2 cellular contexts compared by ENCODE assay signal in genomic region chr15:74824976-74825375, GRCh38.
TF ChIP-seq lines count a peak whose summit lies in the region.

No MANE protein-coding gene starts in this region.

TF ChIP-seq in SK-N-SH treated with all-trans-retinoic acid at 6 μM for 48 hours, 23 proteins besides CTCF, POLR2A, EP300 and RAD21 (continued from another document):
- TF ChIP-seq, protein P1, sequence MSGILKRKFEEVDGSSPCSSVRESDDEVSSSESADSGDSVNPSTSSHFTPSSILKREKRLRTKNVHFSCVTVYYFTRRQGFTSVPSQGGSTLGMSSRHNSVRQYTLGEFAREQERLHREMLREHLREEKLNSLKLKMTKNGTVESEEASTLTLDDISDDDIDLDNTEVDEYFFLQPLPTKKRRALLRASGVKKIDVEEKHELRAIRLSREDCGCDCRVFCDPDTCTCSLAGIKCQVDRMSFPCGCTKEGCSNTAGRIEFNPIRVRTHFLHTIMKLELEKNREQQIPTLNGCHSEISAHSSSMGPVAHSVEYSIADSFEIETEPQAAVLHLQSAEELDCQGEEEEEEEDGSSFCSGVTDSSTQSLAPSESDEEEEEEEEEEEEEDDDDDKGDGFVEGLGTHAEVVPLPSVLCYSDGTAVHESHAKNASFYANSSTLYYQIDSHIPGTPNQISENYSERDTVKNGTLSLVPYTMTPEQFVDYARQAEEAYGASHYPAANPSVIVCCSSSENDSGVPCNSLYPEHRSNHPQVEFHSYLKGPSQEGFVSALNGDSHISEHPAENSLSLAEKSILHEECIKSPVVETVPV (CRISPR knock-in tag; IDR thresholded peaks at IDR 0.05) = no peak
- TF ChIP-seq TOX (CRISPR knock-in tag; IDR thresholded peaks at IDR 0.05; ENCODE audit: borderline replicate concordance) = no peak
- no peak for TF ChIP-seq ZNF70 (CRISPR knock-in tag; IDR thresholded peaks at IDR 0.05)

TF ChIP-seq in SK-N-SH, 30 proteins besides CTCF, POLR2A, EP300 and RAD21 (continued from another document):
- TF ChIP-seq REST (IDR thresholded peaks at IDR 0.05; ENCODE audit: low read depth, low read length) = no peak
- TF ChIP-seq, protein P2, sequence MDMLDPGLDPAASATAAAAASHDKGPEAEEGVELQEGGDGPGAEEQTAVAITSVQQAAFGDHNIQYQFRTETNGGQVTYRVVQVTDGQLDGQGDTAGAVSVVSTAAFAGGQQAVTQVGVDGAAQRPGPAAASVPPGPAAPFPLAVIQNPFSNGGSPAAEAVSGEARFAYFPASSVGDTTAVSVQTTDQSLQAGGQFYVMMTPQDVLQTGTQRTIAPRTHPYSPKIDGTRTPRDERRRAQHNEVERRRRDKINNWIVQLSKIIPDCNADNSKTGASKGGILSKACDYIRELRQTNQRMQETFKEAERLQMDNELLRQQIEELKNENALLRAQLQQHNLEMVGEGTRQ (IDR thresholded peaks at IDR 0.05; ENCODE audit: borderline replicate concordance, low read depth, low read length) = no peak
- TF ChIP-seq GABPA (IDR thresholded peaks at IDR 0.05; ENCODE audit: low read depth) = no peak
- no peak for TF ChIP-seq FOSL2 (IDR thresholded peaks at IDR 0.05; ENCODE audit: borderline replicate concordance, low read depth)
- no peak for TF ChIP-seq RXRA (IDR thresholded peaks at IDR 0.05; ENCODE audit: borderline replicate concordance, low read depth)
- TF ChIP-seq FOXJ3 (CRISPR knock-in tag; IDR thresholded peaks at IDR 0.05) = no peak
- no peak for TF ChIP-seq PBX3 (IDR thresholded peaks at IDR 0.05)
- TF ChIP-seq ZBTB33 (IDR thresholded peaks at IDR 0.05; ENCODE audit: borderline replicate concordance, low read depth) = no peak
- no peak for TF ChIP-seq TAF1 (IDR thresholded peaks at IDR 0.05; ENCODE audit: borderline replicate concordance, low read depth, low read length)
- TF ChIP-seq TEAD4 (IDR thresholded peaks at IDR 0.05; ENCODE audit: borderline replicate concordance, insufficient read depth) = no peak
- TF ChIP-seq MXI1 (IDR thresholded peaks at IDR 0.05; ENCODE audit: low read depth, low read length) = no peak
- TF ChIP-seq USF1 (IDR thresholded peaks at IDR 0.05; ENCODE audit: borderline replicate concordance, low read depth) = no peak
- no peak for TF ChIP-seq JUND (IDR thresholded peaks at IDR 0.05)
- no peak for TF ChIP-seq EZH2phosphoT487 (IDR thresholded peaks at IDR 0.05; ENCODE audit: borderline replicate concordance, low read depth)
- TF ChIP-seq FOXM1 (IDR thresholded peaks at IDR 0.05; ENCODE audit: low read depth) = no peak
